19 cellular contexts compared by ENCODE assay signal in the genomic region with DNA sequence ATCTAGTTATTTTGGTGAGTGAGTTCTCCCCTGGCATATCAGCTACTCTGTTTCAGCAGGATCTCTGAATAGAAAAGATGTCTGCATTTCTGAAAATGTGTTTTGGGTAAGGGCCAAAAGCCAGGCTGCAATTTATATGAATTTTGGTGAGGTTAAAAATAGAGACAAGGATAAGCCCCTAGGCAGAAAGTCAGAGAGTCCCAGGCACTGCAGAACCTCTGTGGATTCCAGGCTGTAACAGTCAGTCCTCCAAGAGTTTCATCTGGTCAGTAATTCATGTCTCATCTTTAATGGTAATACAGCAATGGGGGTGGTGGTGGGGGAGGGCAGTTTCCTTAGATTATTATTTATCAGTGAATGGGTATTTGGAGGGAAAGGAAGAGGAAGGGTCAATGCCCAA. TPM values are rescaled to one million over a fixed set of nuclear protein-coding genes. Genes with fewer than 3 reads are reported as not detected.
DNase-seq lines count a peak whose midpoint lies in the region; ATAC-seq and TF ChIP-seq lines count a peak whose summit lies in the region.
"Had no signal": no experiment of that assay in that cellular context is flagged by ENCODE, and none has a peak within 500 bp of the region (broad histone marks: within the 10 kb centered on the region; RNA-seq: fewer than 3 reads in every experiment).

No MANE protein-coding gene starts in this region.

- H3K36me3 Mint-ChIP-seq in mesothelial cell of epicardium, result peaks cover 15% of the 10 kb centered on the region
- no peaks in the 10 kb centered on the region for H3K36me3 Mint-ChIP-seq in activated naive CD8-positive, alpha-beta T cell treated with anti-CD3 and anti-CD28 coated beads, Interleukin-2, amount 50 U/mL, for 24 hours (ENCODE audit: low read depth)
- H3K36me3 Mint-ChIP-seq: IgD-negative memory B cell had no signal

- no peak overlapping the region for H3K4me3 Mint-ChIP-seq in mesothelial cell of epicardium
- H3K4me3 Mint-ChIP-seq in activated naive CD8-positive, alpha-beta T cell treated with anti-CD3 and anti-CD28 coated beads, Interleukin-2, amount 50 U/mL, for 24 hours, result no peak overlapping the region
- H3K4me3 Mint-ChIP-seq: IgD-negative memory B cell had no signal

- no peaks in the 10 kb centered on the region for H3K27me3 ChIP-seq in left ventricle myocardium inferior (ENCODE audit: low read depth)
- H3K27me3 ChIP-seq in right atrium auricular region, result no peaks in the 10 kb centered on the region
- no peaks in the 10 kb centered on the region for H3K27me3 ChIP-seq in SK-N-SH (ENCODE audit: insufficient read depth)
- H3K27me3 ChIP-seq in spleen (replicated peaks in 1 of 7), result no peaks in the 10 kb centered on the region
- H3K27me3 ChIP-seq in foreskin keratinocyte, result no peaks in the 10 kb centered on the region

- no peaks in the 10 kb centered on the region for H3F3A ChIP-seq in SK-N-SH (replicated peaks; ENCODE audit: insufficient read depth)

- H2AFZ ChIP-seq in SK-N-SH (ENCODE audit: low read depth), result no peak overlapping the region

- no peak for TF ChIP-seq POLR2A in spleen (IDR thresholded peaks at IDR 0.05)

- H3K9me3 Mint-ChIP-seq in mesothelial cell of epicardium, result peaks cover 25% of the 10 kb centered on the region
- H3K9me3 Mint-ChIP-seq in activated naive CD8-positive, alpha-beta T cell treated with anti-CD3 and anti-CD28 coated beads, Interleukin-2, amount 50 U/mL, for 24 hours, result peaks cover 24% of the 10 kb centered on the region

- no peak overlapping the region for H3K4me2 ChIP-seq in SK-N-SH

- TF ChIP-seq EP300 in SK-N-SH (IDR thresholded peaks at IDR 0.05; ENCODE audit: borderline replicate concordance in 1 of 2, low read depth in 1 of 2, low read length in 1 of 2), result peak in 1 of 2 experiments; percentile 81; a peak in 2 of 4 replicates

- intact Hi-C loops in left ventricle myocardium inferior (cut with micrococcal nuclease), result no loop called here
- intact Hi-C loops in spleen (cut with DNase I; ENCODE audit: low total_unique reads), result no loop called here

- POLR2A ChIA-PET in SK-N-SH (lab: Yijun Ruan, JAX), result interaction anchor here (0.7 kb wide), 1 partner anchor 32 kb away, joined by 3 read pairs; no protein-coding TSS in a partner anchor

- H4K20me1 ChIP-seq in SK-N-SH (ENCODE audit: insufficient read depth), result no peaks in the 10 kb centered on the region

- H3K9me2 ChIP-seq in SK-N-SH, result no peaks in the 10 kb centered on the region

- H3K27ac ChIP-seq in left ventricle myocardium inferior (replicated peaks), result peak overlapping the region; percentile 22
- no peak overlapping the region for H3K27ac ChIP-seq in right atrium auricular region
- peak overlapping the region in 1 of 2 experiments; percentile 88; a peak in 2 of 4 replicates for H3K27ac ChIP-seq in SK-N-SH (ENCODE audit: low read depth in 2 of 2, low read length in 1 of 2)
- peak overlapping the region in 7 of 8 donors; percentile 24 to 58 (median 41) for H3K27ac ChIP-seq in spleen
- no peak overlapping the region for H3K27ac ChIP-seq in foreskin keratinocyte
- H3K27ac ChIP-seq: C4-2B had no signal

- H3K4me1 ChIP-seq in left ventricle myocardium inferior (peaks cover 16% of the 10 kb centered on the region), right atrium auricular region (no peaks in the 10 kb centered on the region), SK-N-SH (ENCODE audit: control insufficient read depth in 1 of 2, insufficient read depth in 2 of 2, low read depth in 1 of 2, low read length in 1 of 2) (peaks cover 0 to 5% of the 10 kb centered on the region in 2 experiments; a peak in 2 of 4 replicates), spleen (no peaks in the 10 kb centered on the region), foreskin keratinocyte (no peaks in the 10 kb centered on the region)

- H3K27ac Mint-ChIP-seq in mesothelial cell of epicardium, result peak overlapping the region; percentile 59
- H3K27ac Mint-ChIP-seq in activated naive CD8-positive, alpha-beta T cell treated with anti-CD3 and anti-CD28 coated beads, Interleukin-2, amount 50 U/mL, for 24 hours, result no peak overlapping the region
- H3K27ac Mint-ChIP-seq: IgD-negative memory B cell had no signal

- no peak for ATAC-seq in activated naive CD8-positive, alpha-beta T cell treated with anti-CD3 and anti-CD28 coated beads, Interleukin-2, amount 50 U/mL, for 24 hours
- no peak for ATAC-seq in foreskin keratinocyte
- ATAC-seq: GM12878, HCT116, PC-3 had no signal

- no peak overlapping the region for H3K4me3 ChIP-seq in left ventricle myocardium inferior
- H3K4me3 ChIP-seq in right atrium auricular region, result no peak overlapping the region
- H3K4me3 ChIP-seq in SK-N-SH (ENCODE audit: low read depth in 2 of 2, low read length in 1 of 2), result no peak overlapping the region
- H3K4me3 ChIP-seq in spleen, result no peak overlapping the region
- H3K4me3 ChIP-seq: GM12878 had no signal

- no peak for DNase-seq in left ventricle myocardium inferior
- no peak for DNase-seq in right atrium auricular region (ENCODE audit: low spot score)
- peak; percentile 33 for DNase-seq in SK-N-SH
- DNase-seq in mesothelial cell of epicardium (ENCODE audit: low spot score in 2 of 2, unreplicated experiment in 2 of 2), result no peak
- no peak for DNase-seq in spleen
- no peak for DNase-seq in activated naive CD8-positive, alpha-beta T cell treated with anti-CD3 and anti-CD28 coated beads, Interleukin-2, amount 50 U/mL, for 24 hours
- DNase-seq in NCI-H1417 (lab: John Stamatoyannopoulos, UW), result no peak
- DNase-seq in foreskin keratinocyte, result no peak
- DNase-seq: Caco-2, MV-4-11, NCI-H2227 treated with DMSO at 0.1 percent for 48 hours, PC-3 had no signal

- no peak overlapping the region for H3K9ac ChIP-seq in SK-N-SH

- H3K9me3 ChIP-seq in left ventricle myocardium inferior (replicated peaks) (peaks cover 37% of the 10 kb centered on the region), right atrium auricular region (peaks cover 0 to 35% of the 10 kb centered on the region in 2 donors), SK-N-SH (peaks cover 7% of the 10 kb centered on the region; the same call in 1 of the 2 replicates), spleen (peaks cover 0 to 48% (median 34%) of the 10 kb centered on the region in 8 donors)
- H3K9me3 ChIP-seq: Caco-2 had no signal

- H3K4me1 Mint-ChIP-seq in mesothelial cell of epicardium, result peaks cover 31% of the 10 kb centered on the region
- H3K4me1 Mint-ChIP-seq in activated naive CD8-positive, alpha-beta T cell treated with anti-CD3 and anti-CD28 coated beads, Interleukin-2, amount 50 U/mL, for 24 hours, result no peaks in the 10 kb centered on the region
- H3K4me1 Mint-ChIP-seq: IgD-negative memory B cell had no signal

- CTCF ChIA-PET in SK-N-SH (lab: Yijun Ruan, JAX), result interaction anchor here (0.6 kb wide), 1 partner anchor 205 kb away, joined by 3 read pairs; no protein-coding TSS in a partner anchor

- no peaks in the 10 kb centered on the region for H3K79me2 ChIP-seq in SK-N-SH (ENCODE audit: insufficient read depth)

- H3K27me3 Mint-ChIP-seq in mesothelial cell of epicardium (ENCODE audit: low read depth), result no peaks in the 10 kb centered on the region
- no peaks in the 10 kb centered on the region for H3K27me3 Mint-ChIP-seq in activated naive CD8-positive, alpha-beta T cell treated with anti-CD3 and anti-CD28 coated beads, Interleukin-2, amount 50 U/mL, for 24 hours
- H3K27me3 Mint-ChIP-seq: IgD-negative memory B cell had no signal

- H3K36me3 ChIP-seq in left ventricle myocardium inferior, result no peaks in the 10 kb centered on the region
- H3K36me3 ChIP-seq in right atrium auricular region, result no peaks in the 10 kb centered on the region
- no peaks in the 10 kb centered on the region for H3K36me3 ChIP-seq in SK-N-SH (replicated peaks in 1 of 2; ENCODE audit: control insufficient read depth in 1 of 2, insufficient read depth in 2 of 2, low read length in 1 of 2)
- no peaks in the 10 kb centered on the region for H3K36me3 ChIP-seq in spleen

- TF ChIP-seq CTCF in left ventricle myocardium inferior (IDR thresholded peaks at IDR 0.05; ENCODE audit: borderline replicate concordance) (no peak), right atrium auricular region (IDR thresholded peaks at IDR 0.05) (no peak), SK-N-SH (IDR thresholded peaks at IDR 0.05) (no peak), mesothelial cell of epicardium (IDR thresholded peaks at IDR 0.05; ENCODE audit: unreplicated experiment) (no peak), spleen (IDR thresholded peaks at IDR 0.05 in 8 of 11, conservative IDR thresholded peaks at IDR 0.05 in 3 of 11) (no peak), foreskin keratinocyte (conservative IDR thresholded peaks at IDR 0.05) (no peak)

- peak; percentile 39 for TF ChIP-seq RAD21 in SK-N-SH (IDR thresholded peaks at IDR 0.05; ENCODE audit: low read length)

TF ChIP-seq in SK-N-SH, 30 proteins besides CTCF, POLR2A, EP300 and RAD21:
- no peak for TF ChIP-seq EZH2phosphoT487 (IDR thresholded peaks at IDR 0.05; ENCODE audit: borderline replicate concordance, low read depth)
- peak; percentile 10; the same call in 1 of the 2 replicates for TF ChIP-seq RCOR1 (IDR thresholded peaks at IDR 0.05; ENCODE audit: low read length)
- no peak for TF ChIP-seq MXI1 (IDR thresholded peaks at IDR 0.05; ENCODE audit: low read depth, low read length)
- no peak for TF ChIP-seq SMC3 (IDR thresholded peaks at IDR 0.05; ENCODE audit: low read depth, low read length)
- 0 out of 2 replicates have a peak, but pooled peaks have one; percentile 19 for TF ChIP-seq GATA2 (CRISPR knock-in tag; IDR thresholded peaks at IDR 0.05)

RNA-seq across cellular contexts. Expression of gene HDGFL1, which starts 53.0 kb away (rescaled TPM):
- total RNA-seq in left ventricle myocardium inferior (not detected), right atrium auricular region (not detected), mesothelial cell of epicardium (0.09 to 0.14 TPM (median 0.11 TPM) in 3 replicates), spleen (not detected), foreskin keratinocyte (not detected in 2 replicates)
- polyA plus RNA-seq in SK-N-SH (2012; rRNA removed) (not detected in 2 replicates), spleen (not detected), foreskin keratinocyte (not detected in 2 replicates)
- not detected in 2 replicates for polyA plus RNA-seq in SK-N-SH (2012; cell fraction: cytosol; rRNA removed)
- polyA plus RNA-seq in SK-N-SH (2012; cell fraction: nucleus; rRNA removed), result not detected in 2 replicates
- total RNA-seq: A172, Caco-2, G401, LHCN-M2, PC-3 had no signal
- polyA plus RNA-seq: IgD-negative memory B cell had no signal

Comparison
In these comparisons a context has a peak if more than half of its experiments do, and no peak if none do; other contexts are left out.
1. H3K27ac ChIP-seq: peak in left ventricle myocardium inferior (single experiment) and spleen (7 of 8); none in right atrium auricular region (0 of 2) and foreskin keratinocyte (single experiment).